27 cellular contexts compared by ENCODE assay signal in genomic region chr6:169763881-169764280, GRCh38. TPM values are rescaled to one million over a fixed set of nuclear protein-coding genes. Genes with fewer than 3 reads are reported as not detected.
DNase-seq lines count a peak whose midpoint lies in the region; ATAC-seq and TF ChIP-seq lines count a peak whose summit lies in the region.
"Had no signal": no experiment of that assay in that cellular context is flagged by ENCODE, and none has a peak within 500 bp of the region (broad histone marks: within the 10 kb centered on the region; RNA-seq: fewer than 3 reads in every experiment).

No MANE protein-coding gene starts in this region.

- no peak overlapping the region for H3K4me3 Mint-ChIP-seq in T-helper 2 cell treated with Interferon-gamma antibody and Interleukin-4, amounts not matched to agents 5 μg/mL and 100 μg/mL, for 36 hours
- H3K4me3 Mint-ChIP-seq: B cell; CD8-positive, alpha-beta memory T cell; IgD-negative memory B cell had no signal

- H3K27ac ChIP-seq in coronary artery (no peak overlapping the region), left lung (no peak overlapping the region), mesenchymal stem cell (ENCODE audit: low read length, poor library complexity, severe bottlenecking) (no peak overlapping the region)
- H3K27ac ChIP-seq: 22Rv1, C4-2B, GM23248, KMS-11, PC-9 had no signal

- H3K18ac ChIP-seq in mesenchymal stem cell (ENCODE audit: low read depth in 1 of 2, low read length in 2 of 2): no peak overlapping the region

- H3K4me2 ChIP-seq in mesenchymal stem cell (ENCODE audit: low read length, poor library complexity, severe bottlenecking): no peak overlapping the region
- H3K4me2 ChIP-seq: KMS-11, PC-9 had no signal

- peaks cover 46% of the 10 kb centered on the region for H3K36me3 Mint-ChIP-seq in T-helper 2 cell treated with Interferon-gamma antibody and Interleukin-4, amounts not matched to agents 5 μg/mL and 100 μg/mL, for 36 hours (ENCODE audit: low read depth)

- no peaks in the 10 kb centered on the region for H3K9me3 Mint-ChIP-seq in T-helper 2 cell treated with Interferon-gamma antibody and Interleukin-4, amounts not matched to agents 5 μg/mL and 100 μg/mL, for 36 hours
- H3K9me3 Mint-ChIP-seq: CD8-positive, alpha-beta memory T cell; IgD-negative memory B cell had no signal

- no peak overlapping the region for H4K8ac ChIP-seq in mesenchymal stem cell (ENCODE audit: low read length)

- H3K23ac ChIP-seq in mesenchymal stem cell (ENCODE audit: low read length in 2 of 2): no peak overlapping the region

- peak; percentile 18 for ATAC-seq in left lobe of liver
- ATAC-seq in left lung: no peak
- ATAC-seq: GM12878 had no signal

- H3K4me1 ChIP-seq in left lung: no peaks in the 10 kb centered on the region
- peaks cover 4% of the 10 kb centered on the region for H3K4me1 ChIP-seq in mesenchymal stem cell (ENCODE audit: control insufficient read depth, insufficient read depth, low read depth, low read length)

- no peaks in the 10 kb centered on the region for H3K9me3 ChIP-seq in left lung
- no peaks in the 10 kb centered on the region for H3K9me3 ChIP-seq in mesenchymal stem cell (ENCODE audit: control insufficient read depth, low read length)

- H3K4me3 ChIP-seq in coronary artery: no peak overlapping the region
- no peak overlapping the region for H3K4me3 ChIP-seq in left lung
- no peak overlapping the region for H3K4me3 ChIP-seq in mesenchymal stem cell (ENCODE audit: insufficient read depth in 1 of 2, low read depth in 1 of 2, low read length in 2 of 2)
- H3K4me3 ChIP-seq: GM12878, GM23248, PC-9 had no signal

- H3K27me3 ChIP-seq in left lung (no peaks in the 10 kb centered on the region), mesenchymal stem cell (ENCODE audit: control insufficient read depth in 1 of 2, insufficient read depth in 1 of 2, low read length in 2 of 2) (no peaks in the 10 kb centered on the region)

- WGBS in mesenchymal stem cell: 85% methylated on average over 6 of the region's 10 CpGs

- no peak for TF ChIP-seq CTCF in coronary artery (IDR thresholded peaks at IDR 0.05)
- no peak for TF ChIP-seq CTCF in left lung (IDR thresholded peaks at IDR 0.05)

- no peak for DNase-seq in T-helper 2 cell treated with Interferon-gamma antibody and Interleukin-4, amounts not matched to agents 5 μg/mL and 100 μg/mL, for 36 hours (ENCODE audit: low spot score)
- no peak for DNase-seq in T-helper 2 cell
- peak; percentile 68 for DNase-seq in brain pericyte (ENCODE audit: low read depth, low spot score)
- DNase-seq in left lobe of liver (ENCODE audit: low spot score): no peak
- peak; percentile 67 for DNase-seq in smooth muscle cell of the brain vasculature (ENCODE audit: low read depth, low spot score)
- DNase-seq in coronary artery (ENCODE audit: low spot score): no peak
- DNase-seq in left lung: no peak
- DNase-seq in mesenchymal stem cell: no peak
- DNase-seq: CD8-positive, alpha-beta memory T cell; DMS 273 treated with DMSO at 0.1 percent for 48 hours; DMS79; EL; GDM1; GM23248; H7; MM.1S; NCI-H446 treated with DMSO at 0.1 percent for 48 hours; NCI-H526; NCI-H82; NK-92 treated with Interleukin-12 subunit alpha and Interleukin-12 subunit beta, amount 100 ng/mL, for 24 hours; PC-9 had no signal

- H3K79me1 ChIP-seq in mesenchymal stem cell (replicated peaks; ENCODE audit: low read length, poor library complexity, severe bottlenecking): peaks cover 2% of the 10 kb centered on the region

- H3K9ac ChIP-seq in mesenchymal stem cell (ENCODE audit: low read length): no peak overlapping the region
- H3K9ac ChIP-seq: GM23248, KMS-11 had no signal

- no peak overlapping the region for H2AFZ ChIP-seq in mesenchymal stem cell (ENCODE audit: low read depth, low read length)
- H2AFZ ChIP-seq: GM23248, PC-9 had no signal

- no peak overlapping the region for H3K4ac ChIP-seq in mesenchymal stem cell (ENCODE audit: low read depth in 1 of 2, low read length in 2 of 2)

- H3K4me1 Mint-ChIP-seq in T-helper 2 cell treated with Interferon-gamma antibody and Interleukin-4, amounts not matched to agents 5 μg/mL and 100 μg/mL, for 36 hours (ENCODE audit: low read depth): no peaks in the 10 kb centered on the region
- H3K4me1 Mint-ChIP-seq: B cell; CD8-positive, alpha-beta memory T cell; IgD-negative memory B cell had no signal

- no peak overlapping the region for H2BK12ac ChIP-seq in mesenchymal stem cell (ENCODE audit: low read length in 2 of 2)

- H3K27ac Mint-ChIP-seq in T-helper 2 cell treated with Interferon-gamma antibody and Interleukin-4, amounts not matched to agents 5 μg/mL and 100 μg/mL, for 36 hours: peak overlapping the region; percentile 15
- H3K27ac Mint-ChIP-seq: B cell; CD8-positive, alpha-beta memory T cell had no signal

- H2BK120ac ChIP-seq in mesenchymal stem cell (ENCODE audit: low read depth, low read length): no peak overlapping the region

- no peak overlapping the region for H2BK15ac ChIP-seq in mesenchymal stem cell (ENCODE audit: low read depth, poor library complexity, severe bottlenecking)

- no peak overlapping the region for H4K91ac ChIP-seq in mesenchymal stem cell (ENCODE audit: low read length)

- no peak overlapping the region for H2BK5ac ChIP-seq in mesenchymal stem cell (ENCODE audit: low read depth, low read length, poor library complexity, severe bottlenecking)

- H2AK5ac ChIP-seq in mesenchymal stem cell (ENCODE audit: low read length, severe bottlenecking): no peak overlapping the region

- H3K27me3 Mint-ChIP-seq in T-helper 2 cell treated with Interferon-gamma antibody and Interleukin-4, amounts not matched to agents 5 μg/mL and 100 μg/mL, for 36 hours (ENCODE audit: low read depth): no peaks in the 10 kb centered on the region
- H3K27me3 Mint-ChIP-seq: B cell, IgD-negative memory B cell had no signal

- intact Hi-C loops in left lung (cut with DNase I): no loop called here

- H3K36me3 ChIP-seq in left lung (peaks cover 0 to 79% of the 10 kb centered on the region in 2 donors), mesenchymal stem cell (ENCODE audit: control insufficient read depth in 1 of 2, insufficient read depth in 2 of 2, low read depth in 1 of 2, low read length in 2 of 2) (peaks cover 41 to 98% of the 10 kb centered on the region in 2 experiments)

- H3K14ac ChIP-seq in mesenchymal stem cell (ENCODE audit: low read length in 2 of 2): no peak overlapping the region

RNA-seq across cellular contexts. Expression of gene ERMARD, which starts 12.5 kb away (rescaled TPM):
- total RNA-seq in left lobe of liver: 16.3 TPM
- total RNA-seq in left lung: 10 to 100 TPM; 16.8 to 24.0 TPM
- 8.0 TPM for polyA plus RNA-seq in mesenchymal stem cell (2013, experiment 1 of 2)
- polyA plus RNA-seq in mesenchymal stem cell (2013, experiment 2 of 2): 10.8 TPM

RNA-seq across cellular contexts. Expression of gene DYNLT2, which starts 12.5 kb away (rescaled TPM):
- total RNA-seq in left lobe of liver (0.60 TPM), left lung (1 to 10 TPM; 1.4 to 1.7 TPM)
- 0.48 TPM for polyA plus RNA-seq in mesenchymal stem cell (2013, experiment 1 of 2)
- 0.27 TPM for polyA plus RNA-seq in mesenchymal stem cell (2013, experiment 2 of 2)

RNA-seq across cellular contexts. Expression of gene PHF10, which starts 39.6 kb away (rescaled TPM):
- total RNA-seq in left lobe of liver (19.6 TPM), left lung (10 to 100 TPM; 33.5 to 37.0 TPM)
- 19.9 TPM for polyA plus RNA-seq in mesenchymal stem cell (2013, experiment 1 of 2)
- polyA plus RNA-seq in mesenchymal stem cell (2013, experiment 2 of 2): 19.4 TPM

Comparison
In these comparisons a context has a peak if more than half of its experiments do, and no peak if none do; other contexts are left out.
1. DNase-seq: peak in brain pericyte (single experiment) and smooth muscle cell of the brain vasculature (single experiment); none in T-helper 2 cell treated with Interferon-gamma antibody and Interleukin-4, amounts not matched to agents 5 μg/mL and 100 μg/mL, for 36 hours (single experiment), T-helper 2 cell (0 of 5), left lobe of liver (single experiment), coronary artery (single experiment), left lung (0 of 2) and mesenchymal stem cell (single experiment).